9 cellular contexts compared by ENCODE assay signal in genomic region chr4:108360857-108361820, GRCh38.
DNase-seq lines count a peak whose midpoint lies in the region; ATAC-seq and TF ChIP-seq lines count a peak whose summit lies in the region.
"Had no signal": no experiment of that assay in that cellular context is flagged by ENCODE, and none has a peak within 500 bp of the region (broad histone marks: within the 10 kb centered on the region; RNA-seq: fewer than 3 reads in every experiment).

No MANE protein-coding gene starts in this region.

- no peaks in the 10 kb centered on the region for H3K9me3 ChIP-seq in T-helper 17 cell (ENCODE audit: control insufficient read depth, low read length, poor library complexity, severe bottlenecking)

- peak overlapping the region; percentile 88 for H3K27ac Mint-ChIP-seq in activated naive CD4-positive, alpha-beta T cell treated with anti-CD3 and anti-CD28 coated beads, Interleukin-2, amount 10 ng/mL, durations not matched to agents 7 days and 5 days
- H3K27ac Mint-ChIP-seq in T-helper 17 cell: peak overlapping the region; percentile 41

- no peaks in the 10 kb centered on the region for H3K9me3 Mint-ChIP-seq in activated naive CD4-positive, alpha-beta T cell treated with anti-CD3 and anti-CD28 coated beads, Interleukin-2, amount 10 ng/mL, durations not matched to agents 7 days and 5 days

- peak; percentile 6 for TF ChIP-seq CTCF in fibroblast of villous mesenchyme (IDR thresholded peaks at IDR 0.05; ENCODE audit: insufficient read depth, low read depth, low read length)

- CTCF ChIA-PET in activated naive CD4-positive, alpha-beta T cell treated with anti-CD3 and anti-CD28 coated beads, Interleukin-2, amount 10 ng/mL, durations not matched to agents 7 days and 5 days (lab: Charles Lee): interaction anchor here (0.6 to 2.8 kb wide), 6 partner anchors 10 to 330 kb away, joined by 3 to 14 read pairs (median 6); no protein-coding TSS in a partner anchor

- H3K36me3 Mint-ChIP-seq in activated naive CD4-positive, alpha-beta T cell treated with anti-CD3 and anti-CD28 coated beads, Interleukin-2, amount 10 ng/mL, durations not matched to agents 7 days and 5 days: peaks cover 9% of the 10 kb centered on the region
- H3K36me3 Mint-ChIP-seq in T-helper 17 cell (ENCODE audit: low read depth): no peaks in the 10 kb centered on the region

- H3K4me1 Mint-ChIP-seq in activated naive CD4-positive, alpha-beta T cell treated with anti-CD3 and anti-CD28 coated beads, Interleukin-2, amount 10 ng/mL, durations not matched to agents 7 days and 5 days: peaks cover 68% of the 10 kb centered on the region
- H3K4me1 Mint-ChIP-seq in T-helper 17 cell: peaks cover 36% of the 10 kb centered on the region

- H3K27me3 Mint-ChIP-seq in activated naive CD4-positive, alpha-beta T cell treated with anti-CD3 and anti-CD28 coated beads, Interleukin-2, amount 10 ng/mL, durations not matched to agents 7 days and 5 days: peaks cover 3% of the 10 kb centered on the region
- no peaks in the 10 kb centered on the region for H3K27me3 Mint-ChIP-seq in T-helper 17 cell

- H3K4me3 ChIP-seq in fibroblast of villous mesenchyme (ENCODE audit: low read depth, low read length): no peak overlapping the region

- no peak for DNase-seq in activated naive CD4-positive, alpha-beta T cell treated with anti-CD3 and anti-CD28 coated beads, Interleukin-2, amount 10 ng/mL, durations not matched to agents 7 days and 5 days
- DNase-seq in activated naive CD4-positive, alpha-beta T cell (lab: John Stamatoyannopoulos, UW): no peak
- DNase-seq in T-helper 17 cell: no peak
- peak; percentile 58 for DNase-seq in fibroblast of villous mesenchyme (ENCODE audit: low read depth)
- peak; percentile 31 for DNase-seq in stromal cell of bone marrow (ENCODE audit: low read depth)
- no peak for DNase-seq in NCI-H345 treated with DMSO at 0.1 percent for 48 hours (lab: John Stamatoyannopoulos, UW; ENCODE audit: unreplicated experiment)
- DNase-seq: activated CD4-positive, CD25-positive, alpha-beta regulatory T cell had no signal

- H3K4me3 Mint-ChIP-seq in activated naive CD4-positive, alpha-beta T cell treated with anti-CD3 and anti-CD28 coated beads, Interleukin-2, amount 10 ng/mL, durations not matched to agents 7 days and 5 days: no peak overlapping the region
- H3K4me3 Mint-ChIP-seq in T-helper 17 cell: peak overlapping the region; percentile 49

- ATAC-seq in T-helper 17 cell (no peak), GM18517 (IDR thresholded peaks at IDR 0.05; ENCODE audit: unreplicated experiment) (no peak), HG02884 (IDR thresholded peaks at IDR 0.05; ENCODE audit: unreplicated experiment) (no peak)

Comparison
In these comparisons a context has a peak if more than half of its experiments do, and no peak if none do; other contexts are left out.
1. DNase-seq: peak in fibroblast of villous mesenchyme (single experiment) and stromal cell of bone marrow (single experiment); none in activated naive CD4-positive, alpha-beta T cell treated with anti-CD3 and anti-CD28 coated beads, Interleukin-2, amount 10 ng/mL, durations not matched to agents 7 days and 5 days (single experiment), activated naive CD4-positive, alpha-beta T cell (0 of 4), T-helper 17 cell (0 of 3) and NCI-H345 treated with DMSO at 0.1 percent for 48 hours (single experiment).